8 cellular contexts compared by ENCODE assay signal in the genomic region with DNA sequence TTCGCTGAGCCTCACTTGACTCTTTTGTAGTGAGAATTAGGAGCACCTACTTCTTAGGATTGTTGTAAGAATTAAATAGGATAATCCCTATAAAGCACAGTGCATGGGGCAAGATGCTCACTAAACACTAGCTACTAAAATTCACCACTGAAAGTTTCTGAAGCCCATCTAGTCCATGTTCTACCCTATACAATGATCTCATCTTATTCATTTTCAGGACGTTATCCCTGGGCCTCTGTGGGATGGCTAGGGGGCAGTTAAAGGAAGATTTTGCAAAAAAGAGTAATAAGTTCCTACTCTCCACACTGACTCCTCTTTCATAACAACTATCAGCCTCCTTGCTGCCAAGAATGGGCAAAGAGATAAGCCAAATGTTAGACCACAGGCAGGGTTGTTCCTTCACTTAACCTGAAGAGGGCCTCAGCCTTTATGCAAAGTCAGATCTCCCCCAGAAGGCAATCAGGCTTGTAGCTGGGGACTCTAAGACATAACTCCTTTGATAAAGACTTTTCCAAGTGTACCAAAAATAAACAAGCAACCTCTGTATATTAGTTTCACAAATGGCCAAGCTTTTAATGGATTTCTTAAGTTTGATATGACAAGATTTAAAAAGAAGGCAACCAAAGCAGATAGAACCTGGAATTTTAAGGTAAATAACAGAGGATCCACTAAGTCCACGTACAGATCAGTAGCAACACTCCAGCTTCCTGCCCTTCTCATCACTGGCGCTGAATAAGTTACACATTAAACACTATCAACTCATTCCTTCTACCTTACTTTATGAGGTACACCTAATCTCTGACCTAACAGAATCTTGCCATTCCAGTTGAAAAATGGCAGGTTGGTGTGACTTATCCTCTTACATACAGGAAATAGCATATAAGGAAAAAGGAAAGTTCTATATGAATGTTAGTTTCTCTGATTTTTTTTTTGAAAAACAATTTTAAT. TPM values are rescaled to one million over a fixed set of nuclear protein-coding genes. Genes with fewer than 3 reads are reported as not detected.
A peak's percentile ranks its signal among the peaks of the same experiment; 100 is the strongest.
DNase-seq lines count a peak whose midpoint lies in the region; ATAC-seq, FAIRE-seq and TF ChIP-seq lines count a peak whose summit lies in the region.

No MANE protein-coding gene starts in this region.

- ATAC-seq in GM21717 (IDR thresholded peaks at IDR 0.05; ENCODE audit: unreplicated experiment), result peak; percentile 65
- ATAC-seq in pancreas, result peak; percentile 58 to 87 (median 82)

- H3K4me3 ChIP-seq in fibroblast of pulmonary artery (replicated peaks; ENCODE audit: low read depth, low read length) (no peak overlapping the region), pancreas (no peak overlapping the region)

- TF ChIP-seq CTCF in fibroblast of pulmonary artery (IDR thresholded peaks at IDR 0.05; ENCODE audit: low read length, missing control alignments), result peak; percentile 73
- TF ChIP-seq CTCF in pancreas (IDR thresholded peaks at IDR 0.05), result peak in 1 of 4 donors; percentile 11

- H3K27me3 ChIP-seq in pancreas, result no peaks in the 10 kb centered on the region

- 25 to 36% methylated on average over 4 of the region's 4 CpGs for WGBS in pancreas, 2 donors

- peak overlapping the region in 2 of 4 donors; percentile 43 to 59 for H3K27ac ChIP-seq in pancreas

- H3K36me3 Mint-ChIP-seq in activated CD4-positive, alpha-beta T cell treated with anti-CD3 and anti-CD28 coated beads, Interleukin-2, amount 10 ng/mL, durations not matched to agents 7 days and 5 days (ENCODE audit: low read depth), result peaks cover 50% of the 10 kb centered on the region
- H3K36me3 Mint-ChIP-seq in IgD-negative memory B cell, result peaks cover 4% of the 10 kb centered on the region

- CTCF ChIA-PET in activated CD4-positive, alpha-beta T cell treated with anti-CD3 and anti-CD28 coated beads, Interleukin-2, amount 10 ng/mL, durations not matched to agents 7 days and 5 days (lab: Charles Lee), result interaction anchor here (0.5 to 2.1 kb wide), 13 partner anchors 8 to 192 kb away, joined by 3 to 9 read pairs (median 4); no protein-coding TSS in a partner anchor

- POLR2A ChIA-PET in activated CD4-positive, alpha-beta T cell treated with anti-CD3 and anti-CD28 coated beads, Interleukin-2, amount 10 ng/mL, durations not matched to agents 7 days and 5 days (lab: Charles Lee), result interaction anchor here (0.6 kb wide), 2 partner anchors 30 to 38 kb away, joined by 8 read pairs; no protein-coding TSS in a partner anchor

- no peaks in the 10 kb centered on the region for H3K9me3 ChIP-seq in pancreas

- peak overlapping the region; percentile 36 for H3K4me3 Mint-ChIP-seq in activated CD4-positive, alpha-beta T cell treated with anti-CD3 and anti-CD28 coated beads, Interleukin-2, amount 10 ng/mL, durations not matched to agents 7 days and 5 days
- H3K4me3 Mint-ChIP-seq in IgD-negative memory B cell, result peak overlapping the region; percentile 67 to 90 (median 72)

- intact Hi-C loops in pancreas (cut with DNase I), result no loop called here

- no peaks in the 10 kb centered on the region for H3K9me3 Mint-ChIP-seq in activated CD4-positive, alpha-beta T cell treated with anti-CD3 and anti-CD28 coated beads, Interleukin-2, amount 10 ng/mL, durations not matched to agents 7 days and 5 days
- no peaks in the 10 kb centered on the region for H3K9me3 Mint-ChIP-seq in IgD-negative memory B cell

- DNase-seq in activated CD4-positive, alpha-beta T cell treated with anti-CD3 and anti-CD28 coated beads, Interleukin-2, amount 10 ng/mL, durations not matched to agents 7 days and 5 days, result peak; percentile 62
- DNase-seq in activated CD4-positive, alpha-beta T cell treated with anti-CD3 and anti-CD28 coated beads, Interleukin-2, amount 50 U/mL, for 1 hour, result no peak
- DNase-seq in fibroblast of pulmonary artery (ENCODE audit: low read depth), result peak; percentile 84
- DNase-seq in pancreas, result peak in 1 of 6 donors; percentile 18
- DNase-seq in SK-N-DZ (ENCODE audit: low spot score), result no peak

- no peaks in the 10 kb centered on the region for H3K36me3 ChIP-seq in pancreas

- H3K4me1 Mint-ChIP-seq in activated CD4-positive, alpha-beta T cell treated with anti-CD3 and anti-CD28 coated beads, Interleukin-2, amount 10 ng/mL, durations not matched to agents 7 days and 5 days, result peaks cover 88% of the 10 kb centered on the region
- peaks cover 74 to 82% (median 75%) of the 10 kb centered on the region in 3 donors for H3K4me1 Mint-ChIP-seq in IgD-negative memory B cell

- FAIRE-seq in TTC549 (lab: Jason Lieb, UNC), result peak; percentile 52
- FAIRE-seq in pancreas (lab: Jason Lieb, UNC), result peak; percentile 75

- H3K4me1 ChIP-seq in pancreas, result peaks cover 39 to 73% (median 67%) of the 10 kb centered on the region in 3 donors

- H3K27me3 Mint-ChIP-seq in activated CD4-positive, alpha-beta T cell treated with anti-CD3 and anti-CD28 coated beads, Interleukin-2, amount 10 ng/mL, durations not matched to agents 7 days and 5 days, result no peaks in the 10 kb centered on the region
- no peaks in the 10 kb centered on the region for H3K27me3 Mint-ChIP-seq in IgD-negative memory B cell

- peak overlapping the region; percentile 11 for H3K27ac Mint-ChIP-seq in activated CD4-positive, alpha-beta T cell treated with anti-CD3 and anti-CD28 coated beads, Interleukin-2, amount 10 ng/mL, durations not matched to agents 7 days and 5 days
- peak overlapping the region; percentile 46 to 93 (median 62) for H3K27ac Mint-ChIP-seq in IgD-negative memory B cell

RNA-seq across cellular contexts. Expression of gene ELF1, which starts 44.4 kb away (rescaled TPM):
- 100 to 1,000 TPM; 125 to 149 TPM for total RNA-seq in activated CD4-positive, alpha-beta T cell treated with anti-CD3 and anti-CD28 coated beads, Interleukin-2, amount 10 ng/mL, durations not matched to agents 7 days and 5 days
- polyA plus RNA-seq in IgD-negative memory B cell (148 TPM), pancreas (10 to 100 TPM in 1 of 2 donors, 1 to 10 TPM in 1; 9.4 to 18.5 TPM)
- total RNA-seq in pancreas, result 10 to 100 TPM; 31.6 to 61.6 (median 40.6) TPM
- 2.1 and 2.9 TPM in 2 replicates for polyA plus RNA-seq in SK-N-DZ (2014; cell fraction: cytosol; rRNA removed)
- 1.3 and 4.8 TPM in 2 replicates for polyA plus RNA-seq in SK-N-DZ (2014; cell fraction: nucleus; rRNA removed)

Comparison
In these comparisons a context has a peak if more than half of its experiments do, and no peak if none do; other contexts are left out.
1. DNase-seq: peak in activated CD4-positive, alpha-beta T cell treated with anti-CD3 and anti-CD28 coated beads, Interleukin-2, amount 10 ng/mL, durations not matched to agents 7 days and 5 days (single experiment) and fibroblast of pulmonary artery (single experiment); none in activated CD4-positive, alpha-beta T cell treated with anti-CD3 and anti-CD28 coated beads, Interleukin-2, amount 50 U/mL, for 1 hour (single experiment) and SK-N-DZ (single experiment).